Comparison of ENCODE assay signal across 1 cellular context in the genomic region with DNA sequence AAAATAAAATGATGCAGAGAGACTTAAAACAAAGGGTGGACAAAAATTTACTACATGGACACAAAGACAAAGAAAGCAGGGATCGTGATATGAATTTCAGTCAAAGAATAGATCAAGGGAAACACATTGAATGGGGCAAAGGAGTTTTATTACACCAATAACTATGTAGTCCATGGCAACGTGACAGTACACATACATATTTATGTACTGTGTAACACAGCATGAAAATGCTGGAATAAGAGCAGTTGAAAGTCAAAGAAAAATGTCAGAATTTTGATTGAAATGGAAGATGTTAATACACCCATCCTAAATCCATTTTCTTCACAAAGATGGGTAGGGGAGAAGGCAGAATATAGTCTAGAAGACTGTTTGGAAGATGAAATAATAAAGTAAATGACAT.
TF ChIP-seq lines count a peak whose summit lies in the region.

No MANE protein-coding gene starts in this region.

TF ChIP-seq in A549, 52 proteins besides CTCF, POLR2A, EP300 and RAD21 (continued from another document):
- TF ChIP-seq, protein P1, sequence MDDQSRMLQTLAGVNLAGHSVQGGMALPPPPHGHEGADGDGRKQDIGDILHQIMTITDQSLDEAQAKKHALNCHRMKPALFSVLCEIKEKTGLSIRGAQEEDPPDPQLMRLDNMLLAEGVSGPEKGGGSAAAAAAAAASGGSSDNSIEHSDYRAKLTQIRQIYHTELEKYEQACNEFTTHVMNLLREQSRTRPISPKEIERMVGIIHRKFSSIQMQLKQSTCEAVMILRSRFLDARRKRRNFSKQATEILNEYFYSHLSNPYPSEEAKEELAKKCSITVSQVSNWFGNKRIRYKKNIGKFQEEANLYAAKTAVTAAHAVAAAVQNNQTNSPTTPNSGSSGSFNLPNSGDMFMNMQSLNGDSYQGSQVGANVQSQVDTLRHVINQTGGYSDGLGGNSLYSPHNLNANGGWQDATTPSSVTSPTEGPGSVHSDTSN (IDR thresholded peaks at IDR 0.05) = no peak
- TF ChIP-seq, protein P2, sequence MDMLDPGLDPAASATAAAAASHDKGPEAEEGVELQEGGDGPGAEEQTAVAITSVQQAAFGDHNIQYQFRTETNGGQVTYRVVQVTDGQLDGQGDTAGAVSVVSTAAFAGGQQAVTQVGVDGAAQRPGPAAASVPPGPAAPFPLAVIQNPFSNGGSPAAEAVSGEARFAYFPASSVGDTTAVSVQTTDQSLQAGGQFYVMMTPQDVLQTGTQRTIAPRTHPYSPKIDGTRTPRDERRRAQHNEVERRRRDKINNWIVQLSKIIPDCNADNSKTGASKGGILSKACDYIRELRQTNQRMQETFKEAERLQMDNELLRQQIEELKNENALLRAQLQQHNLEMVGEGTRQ (IDR thresholded peaks at IDR 0.05) = no peak
- TF ChIP-seq, protein P3, sequence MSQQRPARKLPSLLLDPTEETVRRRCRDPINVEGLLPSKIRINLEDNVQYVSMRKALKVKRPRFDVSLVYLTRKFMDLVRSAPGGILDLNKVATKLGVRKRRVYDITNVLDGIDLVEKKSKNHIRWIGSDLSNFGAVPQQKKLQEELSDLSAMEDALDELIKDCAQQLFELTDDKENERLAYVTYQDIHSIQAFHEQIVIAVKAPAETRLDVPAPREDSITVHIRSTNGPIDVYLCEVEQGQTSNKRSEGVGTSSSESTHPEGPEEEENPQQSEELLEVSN (IDR thresholded peaks at IDR 0.05; ENCODE audit: borderline replicate concordance, low read depth) = no peak
- no peak for TF ChIP-seq FOSB (CRISPR knock-in tag; IDR thresholded peaks at IDR 0.05)
- TF ChIP-seq CHD2 (IDR thresholded peaks at IDR 0.05; ENCODE audit: low read length, partially characterized antibody) = no peak
- TF ChIP-seq HDAC2 (IDR thresholded peaks at IDR 0.05) = no peak
- no peak for TF ChIP-seq FOXS1 (CRISPR knock-in tag; IDR thresholded peaks at IDR 0.05)
- no peak for TF ChIP-seq HOXA7 (CRISPR knock-in tag; IDR thresholded peaks at IDR 0.05)
- TF ChIP-seq ZSCAN20 (CRISPR knock-in tag; IDR thresholded peaks at IDR 0.05) = no peak
- TF ChIP-seq CEBPB (IDR thresholded peaks at IDR 0.05) = no peak
- no peak for TF ChIP-seq TFCP2L1 (CRISPR knock-in tag; IDR thresholded peaks at IDR 0.05)
- no peak for TF ChIP-seq ZNF302 (CRISPR knock-in tag; IDR thresholded peaks at IDR 0.05)
- TF ChIP-seq SREBF2 (IDR thresholded peaks at IDR 0.05) = no peak
